Comparison of ENCODE assay signal across 22 cellular contexts in the genomic region with DNA sequence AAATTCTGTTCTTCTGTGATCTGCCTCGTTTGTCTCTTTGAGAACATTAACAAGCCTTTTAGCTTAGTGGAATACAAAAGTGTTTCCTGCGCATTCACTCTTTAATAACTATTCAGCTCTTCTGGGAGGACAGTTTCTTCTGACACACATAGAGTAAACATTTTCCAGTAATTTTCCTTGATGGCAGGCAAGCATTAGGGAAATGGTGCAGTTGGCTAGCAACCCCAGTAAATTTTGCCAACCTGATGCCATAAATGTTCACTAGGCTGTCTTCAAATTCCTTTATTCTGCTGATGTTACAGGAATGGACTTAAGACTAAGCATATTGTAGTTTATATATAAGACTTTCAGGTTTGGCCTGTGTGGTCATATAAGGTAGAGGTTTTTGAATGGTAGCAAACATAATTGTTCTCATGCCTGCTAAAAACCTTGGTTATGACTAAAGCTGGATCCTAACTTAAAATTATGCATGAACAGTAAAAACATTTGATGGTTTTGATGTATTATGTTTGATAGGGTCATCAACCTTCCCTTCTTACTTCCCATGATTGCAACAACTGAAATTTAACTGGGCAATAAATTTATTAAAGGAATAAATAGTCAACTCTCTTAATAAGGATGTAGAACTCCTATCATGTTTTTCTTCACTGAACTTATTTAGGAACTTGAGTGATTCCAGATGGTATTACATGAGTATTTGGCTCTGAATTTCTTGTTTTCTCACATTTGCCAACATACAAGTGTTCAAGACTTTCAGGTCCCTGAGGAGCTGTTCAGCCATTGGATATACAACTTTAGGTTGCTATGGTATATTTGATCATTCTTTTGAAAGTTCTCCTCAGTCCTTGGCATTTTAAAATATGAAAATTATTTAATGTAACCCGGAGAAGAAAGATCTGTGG.
DNase-seq lines count a peak whose midpoint lies in the region; ATAC-seq and TF ChIP-seq lines count a peak whose summit lies in the region.
"Had no signal": no experiment of that assay in that cellular context is flagged by ENCODE, and none has a peak within 500 bp of the region (broad histone marks: within the 10 kb centered on the region; RNA-seq: fewer than 3 reads in every experiment).

No MANE protein-coding gene starts in this region.

- H3K36me3 ChIP-seq in esophagus muscularis mucosa (no peaks in the 10 kb centered on the region), muscle layer of duodenum (ENCODE audit: control insufficient read depth in 1 of 2, insufficient read depth in 2 of 2, low read length in 2 of 2) (no peaks in the 10 kb centered on the region), colonic mucosa (no peaks in the 10 kb centered on the region)
- H3K36me3 ChIP-seq: gastrocnemius medialis, stomach had no signal

- no peak overlapping the region for H3K9ac ChIP-seq in colonic mucosa (ENCODE audit: low read depth in 2 of 2, low read length in 2 of 2)

- peaks cover 9% of the 10 kb centered on the region for H3K27me3 Mint-ChIP-seq in HFFc6 (ENCODE audit: insufficient read depth)
- H3K27me3 Mint-ChIP-seq: activated naive CD8-positive, alpha-beta T cell treated with anti-CD3 and anti-CD28 coated beads for 36 hours had no signal

- H3K4me1 Mint-ChIP-seq in HFFc6 (ENCODE audit: low read depth): peaks cover 98% of the 10 kb centered on the region
- H3K4me1 Mint-ChIP-seq: activated naive CD8-positive, alpha-beta T cell treated with anti-CD3 and anti-CD28 coated beads for 36 hours had no signal

- DNase-seq in AG08395 (ENCODE audit: low spot score) (peak; percentile 15), HFFc6 (no peak), esophagus muscularis mucosa (ENCODE audit: extremely low spot score) (no peak), 8988T (no peak), NCI-H2171 treated with DMSO at 0.1 percent for 48 hours (lab: John Stamatoyannopoulos, UW) (no peak), colonic mucosa (no peak)
- DNase-seq: activated CD4-positive, alpha-beta T cell treated with anti-CD3 and anti-CD28 coated beads for 4 hours; activated naive CD8-positive, alpha-beta T cell treated with anti-CD3 and anti-CD28 coated beads for 36 hours; gastrocnemius medialis; GDM1; MM.1S; NCI-H226; PC-9; psoas muscle; SHP77 treated with DMSO at 0.1 percent for 48 hours; stimulated activated CD4-positive, alpha-beta T cell treated with anti-CD3 and anti-CD28 coated beads, Interleukin-4, amount 100 ng/mL, for 4 hours; stomach; T-helper 1 cell had no signal

- no peak for TF ChIP-seq EP300 in esophagus muscularis mucosa (IDR thresholded peaks at IDR 0.05)

- peaks cover 4% of the 10 kb centered on the region; the same call in 1 of the 2 replicates for H3K9me3 Mint-ChIP-seq in HFFc6
- H3K9me3 Mint-ChIP-seq: mesothelial cell of epicardium had no signal

- WGBS in esophagus muscularis mucosa: 37% methylated on average over 3 of the region's 3 CpGs

- intact Hi-C loops in esophagus muscularis mucosa (cut with DNase I): no loop called here
- intact Hi-C loops in colonic mucosa (cut with DNase I): no loop called here

- H3K27me3 ChIP-seq in esophagus muscularis mucosa: no peaks in the 10 kb centered on the region
- H3K27me3 ChIP-seq in muscle layer of duodenum (ENCODE audit: low read depth, low read length): no peaks in the 10 kb centered on the region
- H3K27me3 ChIP-seq in colonic mucosa: no peaks in the 10 kb centered on the region
- H3K27me3 ChIP-seq: gastrocnemius medialis, stomach had no signal

- peak overlapping the region; percentile 22; the same call in 1 of the 2 replicates for H3K4me3 Mint-ChIP-seq in HFFc6
- H3K4me3 Mint-ChIP-seq: activated naive CD8-positive, alpha-beta T cell treated with anti-CD3 and anti-CD28 coated beads for 36 hours; mesothelial cell of epicardium; neural crest cell had no signal

- H3K4me3 ChIP-seq in esophagus muscularis mucosa (no peak overlapping the region), muscle layer of duodenum (ENCODE audit: low read depth in 1 of 2, low read length in 2 of 2) (no peak overlapping the region), colonic mucosa (no peak overlapping the region)
- H3K4me3 ChIP-seq: gastrocnemius medialis, PC-9, psoas muscle, stomach had no signal

- H3K9me3 ChIP-seq in esophagus muscularis mucosa (no peaks in the 10 kb centered on the region), muscle layer of duodenum (ENCODE audit: control insufficient read depth in 1 of 2, low read length in 2 of 2) (no peaks in the 10 kb centered on the region), colonic mucosa (no peaks in the 10 kb centered on the region)
- H3K9me3 ChIP-seq: gastrocnemius medialis, psoas muscle, stomach had no signal

- H3K27ac Mint-ChIP-seq in HFFc6: peak overlapping the region; percentile 75
- H3K27ac Mint-ChIP-seq: activated naive CD8-positive, alpha-beta T cell treated with anti-CD3 and anti-CD28 coated beads for 36 hours; mesothelial cell of epicardium had no signal

- no peak for TF ChIP-seq POLR2A in esophagus muscularis mucosa (IDR thresholded peaks at IDR 0.05; ENCODE audit: low read depth)

- no peak for ATAC-seq in GM19463 (IDR thresholded peaks at IDR 0.05; ENCODE audit: unreplicated experiment)
- ATAC-seq: gastrocnemius medialis, psoas muscle had no signal

- H3K4me1 ChIP-seq in esophagus muscularis mucosa (peaks cover 0 to 32% (median 22%) of the 10 kb centered on the region in 4 donors), muscle layer of duodenum (ENCODE audit: control insufficient read depth in 1 of 2, insufficient read depth in 2 of 2, low read length in 2 of 2) (peaks cover 0 to 3% of the 10 kb centered on the region in 2 donors), colonic mucosa (no peaks in the 10 kb centered on the region)
- H3K4me1 ChIP-seq: gastrocnemius medialis, psoas muscle had no signal

- H3K27ac ChIP-seq in esophagus muscularis mucosa (replicated peaks in 1 of 4) (peak overlapping the region; percentile 34 to 62 (median 47)), muscle layer of duodenum (ENCODE audit: low read length) (peak overlapping the region; percentile 40), colonic mucosa (no peak overlapping the region)
- H3K27ac ChIP-seq: gastrocnemius medialis, PC-9, psoas muscle had no signal

- peaks cover 81% of the 10 kb centered on the region for H3K36me3 Mint-ChIP-seq in HFFc6 (ENCODE audit: low read depth)
- H3K36me3 Mint-ChIP-seq: activated naive CD8-positive, alpha-beta T cell treated with anti-CD3 and anti-CD28 coated beads for 36 hours; mesothelial cell of epicardium had no signal

- TF ChIP-seq CTCF in HFFc6 (IDR thresholded peaks at IDR 0.05) (no peak), esophagus muscularis mucosa (IDR thresholded peaks at IDR 0.05) (no peak), colonic mucosa (IDR thresholded peaks at IDR 0.05) (no peak)
